ENCODE assay signal across 19 cellular contexts in the genomic region with DNA sequence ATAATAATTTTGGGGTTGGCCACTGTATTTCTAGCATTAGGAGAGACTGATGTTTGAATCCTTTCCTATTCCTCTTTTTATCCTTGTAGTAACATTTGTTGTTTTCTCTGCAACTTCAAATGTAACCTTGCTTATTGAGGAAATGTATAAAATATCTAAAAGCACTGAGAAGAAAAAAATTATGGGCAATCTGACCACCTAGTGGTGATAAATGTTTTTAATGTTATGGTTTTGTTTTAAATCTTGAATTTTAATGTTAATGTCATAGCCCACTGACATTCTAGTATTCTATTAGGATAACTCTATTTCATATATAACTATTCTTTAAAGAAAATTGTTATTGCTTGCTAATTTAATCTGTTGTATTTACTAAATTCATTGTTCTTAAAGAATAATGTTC.
"Had no signal": no experiment of that assay in that cellular context is flagged by ENCODE, and none has a peak within 500 bp of the region (broad histone marks: within the 10 kb centered on the region; RNA-seq: fewer than 3 reads in every experiment).

No MANE protein-coding gene starts in this region.

- H3K4me1 ChIP-seq: adrenal gland, testis, upper lobe of right lung had no signal

- H3K27me3 Mint-ChIP-seq: natural killer cell treated with Interleukin-12 subunit alpha and Interleukin-12 subunit beta and Interleukin-15 and Interleukin-18, amount 100 ng/mL, for 72 hours had no signal

- H3K27me3 ChIP-seq: adrenal gland, dorsolateral prefrontal cortex, gastrocnemius medialis, heart left ventricle, testis, upper lobe of right lung had no signal

- DNase-seq: activated CD4-positive, alpha-beta T cell treated with anti-CD3 and anti-CD28 coated beads, Interleukin-2, amount 50 U/mL, for 1 hour; activated gamma-delta T cell treated with Interleukin-2 at 50 U/mL for 16 hours; adrenal gland; dorsolateral prefrontal cortex; gastrocnemius medialis; heart left ventricle; kidney; occipital lobe; right cardiac atrium; stimulated activated CD4-positive, alpha-beta T cell treated with anti-CD3 and anti-CD28 coated beads, Interleukin-4, amount 100 ng/mL, for 1 hour; T-helper 1 cell; T1000; testis; upper lobe of right lung had no signal

- H3K4me3 ChIP-seq: adrenal gland, dorsolateral prefrontal cortex, gastrocnemius medialis, heart left ventricle, lung, skin epidermis, testis, upper lobe of right lung had no signal

- H3K36me3 Mint-ChIP-seq: activated naive CD4-positive, alpha-beta T cell treated with anti-CD3 and anti-CD28 coated beads, Interleukin-2, amount 50 U/mL, for 72 hours; natural killer cell treated with Interleukin-12 subunit alpha and Interleukin-12 subunit beta and Interleukin-15 and Interleukin-18, amount 100 ng/mL, for 72 hours had no signal

- H3K36me3 ChIP-seq: adrenal gland, gastrocnemius medialis, heart left ventricle, upper lobe of right lung had no signal

- H3K27ac Mint-ChIP-seq: activated naive CD4-positive, alpha-beta T cell treated with anti-CD3 and anti-CD28 coated beads, Interleukin-2, amount 50 U/mL, for 72 hours; natural killer cell treated with Interleukin-12 subunit alpha and Interleukin-12 subunit beta and Interleukin-15 and Interleukin-18, amount 100 ng/mL, for 72 hours had no signal

- H3K9me3 ChIP-seq: adrenal gland, gastrocnemius medialis, heart left ventricle, testis, upper lobe of right lung had no signal

- H3K9me3 Mint-ChIP-seq: activated naive CD4-positive, alpha-beta T cell treated with anti-CD3 and anti-CD28 coated beads, Interleukin-2, amount 50 U/mL, for 72 hours; natural killer cell treated with Interleukin-12 subunit alpha and Interleukin-12 subunit beta and Interleukin-15 and Interleukin-18, amount 100 ng/mL, for 72 hours had no signal

- H3K27ac ChIP-seq: adrenal gland, dorsolateral prefrontal cortex, epithelial cell of prostate, gastrocnemius medialis, heart left ventricle, skin epidermis, testis, upper lobe of right lung had no signal

- H3K4me3 Mint-ChIP-seq: natural killer cell treated with Interleukin-12 subunit alpha and Interleukin-12 subunit beta and Interleukin-15 and Interleukin-18, amount 100 ng/mL, for 72 hours had no signal
